Comparison of ENCODE assay signal across 15 cellular contexts in genomic region chr13:79500829-79501228, GRCh38. TPM values are rescaled to one million over a fixed set of nuclear protein-coding genes. Genes with fewer than 3 reads are reported as not detected.
DNase-seq lines count a peak whose midpoint lies in the region; ATAC-seq lines count a peak whose summit lies in the region.
"Had no signal": no experiment of that assay in that cellular context is flagged by ENCODE, and none has a peak within 500 bp of the region (broad histone marks: within the 10 kb centered on the region; RNA-seq: fewer than 3 reads in every experiment).

No MANE protein-coding gene starts in this region.

- no peaks in the 10 kb centered on the region for H3K36me3 ChIP-seq in H7 (replicated peaks; ENCODE audit: control insufficient read depth, insufficient read depth, low read length)
- H3K36me3 ChIP-seq: HAP-1 had no signal

- peak overlapping the region; percentile 90 for H3K27ac Mint-ChIP-seq in activated CD4-positive, alpha-beta T cell treated with anti-CD3 and anti-CD28 coated beads, Interleukin-2, amount 10 ng/mL, durations not matched to agents 24 days and 14 days
- H3K27ac Mint-ChIP-seq in activated naive CD4-positive, alpha-beta T cell treated with anti-CD3 and anti-CD28 coated beads, Interleukin-2, amount 50 U/mL, for 72 hours = peak overlapping the region; percentile 91
- H3K27ac Mint-ChIP-seq in activated naive CD8-positive, alpha-beta T cell treated with anti-CD3 and anti-CD28 coated beads, Interleukin-2, amount 50 U/mL, for 24 hours = peak overlapping the region; percentile 89
- H3K27ac Mint-ChIP-seq: CD4-positive, alpha-beta T cell had no signal

- H3K36me3 Mint-ChIP-seq in activated CD4-positive, alpha-beta T cell treated with anti-CD3 and anti-CD28 coated beads, Interleukin-2, amount 10 ng/mL, durations not matched to agents 24 days and 14 days (ENCODE audit: low read depth) = peaks cover 72% of the 10 kb centered on the region
- H3K36me3 Mint-ChIP-seq in activated naive CD4-positive, alpha-beta T cell treated with anti-CD3 and anti-CD28 coated beads, Interleukin-2, amount 50 U/mL, for 72 hours = peaks cover 14 to 55% of the 10 kb centered on the region in 2 donors
- H3K36me3 Mint-ChIP-seq in activated naive CD8-positive, alpha-beta T cell treated with anti-CD3 and anti-CD28 coated beads, Interleukin-2, amount 50 U/mL, for 24 hours (ENCODE audit: low read depth) = peaks cover 20% of the 10 kb centered on the region

- H3K27me3 Mint-ChIP-seq in activated CD4-positive, alpha-beta T cell treated with anti-CD3 and anti-CD28 coated beads, Interleukin-2, amount 10 ng/mL, durations not matched to agents 24 days and 14 days = no peaks in the 10 kb centered on the region
- H3K27me3 Mint-ChIP-seq in activated naive CD8-positive, alpha-beta T cell treated with anti-CD3 and anti-CD28 coated beads, Interleukin-2, amount 50 U/mL, for 24 hours = no peaks in the 10 kb centered on the region
- H3K27me3 Mint-ChIP-seq: CD4-positive, alpha-beta T cell had no signal

- peaks cover 39% of the 10 kb centered on the region for H3K9me3 Mint-ChIP-seq in activated CD4-positive, alpha-beta T cell treated with anti-CD3 and anti-CD28 coated beads, Interleukin-2, amount 10 ng/mL, durations not matched to agents 24 days and 14 days
- peaks cover 0 to 4% of the 10 kb centered on the region in 2 donors for H3K9me3 Mint-ChIP-seq in activated naive CD4-positive, alpha-beta T cell treated with anti-CD3 and anti-CD28 coated beads, Interleukin-2, amount 50 U/mL, for 72 hours
- peaks cover 10% of the 10 kb centered on the region for H3K9me3 Mint-ChIP-seq in activated naive CD8-positive, alpha-beta T cell treated with anti-CD3 and anti-CD28 coated beads, Interleukin-2, amount 50 U/mL, for 24 hours
- H3K9me3 Mint-ChIP-seq: CD4-positive, alpha-beta T cell had no signal

- peak; percentile 51 to 83 for ATAC-seq in activated naive CD4-positive, alpha-beta T cell treated with anti-CD3 and anti-CD28 coated beads, Interleukin-2, amount 50 U/mL, for 72 hours
- no peak for ATAC-seq in activated naive CD8-positive, alpha-beta T cell treated with anti-CD3 and anti-CD28 coated beads, Interleukin-2, amount 50 U/mL, for 24 hours
- ATAC-seq in HG03354 (IDR thresholded peaks at IDR 0.05; ENCODE audit: poor library complexity, severe bottlenecking, unreplicated experiment) = no peak

- no peaks in the 10 kb centered on the region for H3K27me3 ChIP-seq in H7 (ENCODE audit: control insufficient read depth, insufficient read depth, low read length)

- peak; percentile 51 for DNase-seq in activated CD4-positive, alpha-beta T cell treated with anti-CD3 and anti-CD28 coated beads, Interleukin-2, amount 10 ng/mL, durations not matched to agents 24 days and 14 days
- DNase-seq in activated CD4-positive, alpha-beta T cell treated with anti-CD3 and anti-CD28 coated beads, Interleukin-2, amount 50 U/mL, for 1 hour = no peak
- DNase-seq in activated naive CD4-positive, alpha-beta T cell treated with anti-CD3 and anti-CD28 coated beads, Interleukin-2, amount 50 U/mL, for 72 hours (ENCODE audit: low spot score in 2 of 2) = no peak
- no peak for DNase-seq in activated naive CD4-positive, alpha-beta T cell treated with anti-CD3 and anti-CD28 coated beads, Interleukin-2, amount 50 U/mL, for 16 hours
- DNase-seq in activated naive CD8-positive, alpha-beta T cell treated with anti-CD3 and anti-CD28 coated beads, Interleukin-2, amount 50 U/mL, for 24 hours = no peak
- no peak for DNase-seq in H7
- DNase-seq: Caco-2; CD4-positive, alpha-beta T cell; GDM1; NCI-H1417 treated with DMSO at 0.1 percent for 48 hours; NCI-H187 treated with DMSO at 0.1 percent for 48 hours; NCI-H2227 treated with DMSO at 0.1 percent for 48 hours; NCI-H524 had no signal

- no peak overlapping the region for H3K4me3 ChIP-seq in H7 (ENCODE audit: insufficient read depth, low read depth, low read length)
- H3K4me3 ChIP-seq: HAP-1 had no signal

- H3K4me1 Mint-ChIP-seq in activated CD4-positive, alpha-beta T cell treated with anti-CD3 and anti-CD28 coated beads, Interleukin-2, amount 10 ng/mL, durations not matched to agents 24 days and 14 days = peaks cover 78% of the 10 kb centered on the region
- peaks cover 83% of the 10 kb centered on the region for H3K4me1 Mint-ChIP-seq in activated naive CD8-positive, alpha-beta T cell treated with anti-CD3 and anti-CD28 coated beads, Interleukin-2, amount 50 U/mL, for 24 hours

- intact Hi-C loops in activated CD4-positive, alpha-beta T cell treated with anti-CD3 and anti-CD28 coated beads, Interleukin-2, amount 10 ng/mL, durations not matched to agents 24 days and 14 days (cut with micrococcal nuclease) = loop anchor here (1.0 to 2.0 kb wide), 5 partner anchors 8 to 40 kb away; no protein-coding TSS in a partner anchor

- peak overlapping the region; percentile 56 for H3K4me3 Mint-ChIP-seq in activated CD4-positive, alpha-beta T cell treated with anti-CD3 and anti-CD28 coated beads, Interleukin-2, amount 10 ng/mL, durations not matched to agents 24 days and 14 days
- H3K4me3 Mint-ChIP-seq in activated naive CD8-positive, alpha-beta T cell treated with anti-CD3 and anti-CD28 coated beads, Interleukin-2, amount 50 U/mL, for 24 hours = peak overlapping the region; percentile 47
- H3K4me3 Mint-ChIP-seq: CD4-positive, alpha-beta T cell had no signal

RNA-seq across cellular contexts. Expression of gene NDFIP2, which starts 19.9 kb away (rescaled TPM):
- total RNA-seq in activated CD4-positive, alpha-beta T cell treated with anti-CD3 and anti-CD28 coated beads, Interleukin-2, amount 10 ng/mL, durations not matched to agents 24 days and 14 days = 258 and 272 TPM in 2 replicates
- total RNA-seq in activated naive CD4-positive, alpha-beta T cell treated with anti-CD3 and anti-CD28 coated beads, Interleukin-2, amount 50 U/mL, for 72 hours = 100 to 1,000 TPM; 107 to 152 TPM
- 14.0 and 15.2 TPM in 2 replicates for total RNA-seq in H7 (2014; rRNA removed; shearing (Covaris generic))

Comparison
In these comparisons a context has a peak if more than half of its experiments do, and no peak if none do; other contexts are left out.
1. ATAC-seq: peak in activated naive CD4-positive, alpha-beta T cell treated with anti-CD3 and anti-CD28 coated beads, Interleukin-2, amount 50 U/mL, for 72 hours (2 of 2); none in activated naive CD8-positive, alpha-beta T cell treated with anti-CD3 and anti-CD28 coated beads, Interleukin-2, amount 50 U/mL, for 24 hours (single experiment) and HG03354 (single experiment).
2. Peak in every context shown above with its lines, with median percentiles within 50 percentile points of each other: H3K27ac Mint-ChIP-seq.